16 cellular contexts compared by ENCODE assay signal in genomic region chr4:98802673-98803286, GRCh38.
"Had no signal": no experiment of that assay in that cellular context is flagged by ENCODE, and none has a peak within 500 bp of the region (broad histone marks: within the 10 kb centered on the region; RNA-seq: fewer than 3 reads in every experiment).

No MANE protein-coding gene starts in this region.

- H3K4me3 Mint-ChIP-seq: activated T-cell treated with anti-CD3 and anti-CD28 coated beads, Interleukin-2, amount 50 U/mL, for 72 hours; nephron progenitor cell; stimulated activated naive B cell treated with anti-CD40 and anti-IgM and Interleukin-4, amounts not matched to agents 10 μg/mL and 1 μg/mL and 100 μg/mL, for 72 hours had no signal

- DNase-seq: activated CD4-positive, alpha-beta T cell treated with anti-CD3 and anti-CD28 coated beads for 1 hour; activated CD4-positive, alpha-beta T cell treated with anti-CD3 and anti-CD28 coated beads, Interleukin-2, amount 50 U/mL, for 48 hours; activated naive CD4-positive, alpha-beta T cell; activated T-cell treated with anti-CD3 and anti-CD28 coated beads, Interleukin-2, amount 50 U/mL, for 72 hours; esophagus squamous epithelium; foreskin melanocyte; heart left ventricle; left lung; mesendoderm; nephron progenitor cell; psoas muscle; right lobe of liver; spleen; stimulated activated CD4-positive, alpha-beta T cell treated with anti-CD3 and anti-CD28 coated beads, Interleukin-2, amount 100 ng/mL, for 24 hours; stimulated activated naive B cell treated with anti-CD40 and anti-IgM and Interleukin-4, amounts not matched to agents 10 μg/mL and 1 μg/mL and 100 μg/mL, for 72 hours; trophoblast cell had no signal

- H3K36me3 Mint-ChIP-seq: stimulated activated naive B cell treated with anti-CD40 and anti-IgM and Interleukin-4, amounts not matched to agents 10 μg/mL and 1 μg/mL and 100 μg/mL, for 72 hours had no signal

- ATAC-seq: activated T-cell treated with anti-CD3 and anti-CD28 coated beads, Interleukin-2, amount 50 U/mL, for 72 hours; left lung; psoas muscle; right lobe of liver; stimulated activated naive B cell treated with anti-CD40 and anti-IgM and Interleukin-4, amounts not matched to agents 10 μg/mL and 1 μg/mL and 100 μg/mL, for 72 hours had no signal

- H3K27ac Mint-ChIP-seq: activated T-cell treated with anti-CD3 and anti-CD28 coated beads, Interleukin-2, amount 50 U/mL, for 72 hours; nephron progenitor cell; stimulated activated naive B cell treated with anti-CD40 and anti-IgM and Interleukin-4, amounts not matched to agents 10 μg/mL and 1 μg/mL and 100 μg/mL, for 72 hours had no signal

- H3K27ac ChIP-seq: esophagus squamous epithelium, heart left ventricle, left lung, psoas muscle, right lobe of liver, spleen had no signal

- H3K4me1 ChIP-seq: left lung, psoas muscle, right lobe of liver, spleen had no signal

- H3K9me3 ChIP-seq: esophagus squamous epithelium, heart left ventricle, left lung, psoas muscle, right lobe of liver, spleen had no signal

- H3K4me1 Mint-ChIP-seq: nephron progenitor cell; stimulated activated naive B cell treated with anti-CD40 and anti-IgM and Interleukin-4, amounts not matched to agents 10 μg/mL and 1 μg/mL and 100 μg/mL, for 72 hours had no signal

- H3K9me3 Mint-ChIP-seq: stimulated activated naive B cell treated with anti-CD40 and anti-IgM and Interleukin-4, amounts not matched to agents 10 μg/mL and 1 μg/mL and 100 μg/mL, for 72 hours had no signal

- H3K36me3 ChIP-seq: esophagus squamous epithelium, heart left ventricle, left lung, right lobe of liver, spleen had no signal

- H3K27me3 ChIP-seq: esophagus squamous epithelium, heart left ventricle, left lung, right lobe of liver, spleen had no signal

- H3K4me3 ChIP-seq: esophagus squamous epithelium, heart left ventricle, left lung, psoas muscle, right lobe of liver, spleen had no signal
